In the genomic region with DNA sequence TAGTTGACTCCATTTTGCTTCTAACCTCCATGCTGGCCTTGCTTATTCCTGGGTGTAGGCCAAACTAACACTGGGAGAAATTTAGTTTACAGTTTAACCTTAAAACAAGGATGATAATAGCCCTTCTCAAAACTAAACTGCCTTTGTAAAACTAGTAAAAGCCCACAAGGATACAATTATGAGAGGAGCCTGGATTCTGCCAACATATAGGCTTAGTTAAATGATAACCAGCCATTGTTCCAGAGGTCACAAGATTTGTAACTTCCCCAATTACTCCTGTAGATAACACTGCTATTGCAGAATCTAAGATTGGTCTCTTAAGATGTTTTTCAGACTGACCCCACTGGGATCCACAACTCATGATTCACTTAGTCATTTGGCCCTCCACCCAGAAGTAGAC, we compare ENCODE assay signal across 28 cellular contexts.
"Had no signal": no experiment of that assay in that cellular context is flagged by ENCODE, and none has a peak within 500 bp of the region (broad histone marks: within the 10 kb centered on the region; RNA-seq: fewer than 3 reads in every experiment).

No MANE protein-coding gene starts in this region.

- DNase-seq: hypothalamus; immature natural killer cell; kidney; left ventricle myocardium inferior; mesendoderm; naive thymus-derived CD8-positive, alpha-beta T cell; nucleus accumbens; pancreas; posterior cingulate gyrus; retina; right cardiac atrium; spleen; stimulated activated CD4-positive, alpha-beta T cell treated with anti-CD3 and anti-CD28 coated beads, Interleukin-4, amount 100 ng/mL, for 24 hours; stimulated activated naive CD4-positive, alpha-beta T cell; tibial artery; uterus had no signal

- H3K4me3 ChIP-seq: left ventricle myocardium inferior, lung, pancreas, prostate gland, skin epidermis, spleen, suprapubic skin, thoracic aorta, tibial artery, uterus had no signal

- H3K4me1 Mint-ChIP-seq: immature natural killer cell; naive thymus-derived CD8-positive, alpha-beta T cell; nephron; neural crest cell; stimulated activated effector memory CD8-positive, alpha-beta T cell treated with anti-CD3 and anti-CD28 coated beads, Interleukin-12 subunit alpha, Interleukin-12 subunit beta, amount 100 ng/mL, for 72 hours had no signal

- ATAC-seq: naive thymus-derived CD8-positive, alpha-beta T cell; pancreas; right cardiac atrium; sciatic nerve; stimulated activated effector memory CD8-positive, alpha-beta T cell treated with anti-CD3 and anti-CD28 coated beads, Interleukin-12 subunit alpha, Interleukin-12 subunit beta, amount 100 ng/mL, for 72 hours had no signal

- H3K27me3 Mint-ChIP-seq: naive thymus-derived CD8-positive, alpha-beta T cell; stimulated activated naive CD8-positive, alpha-beta T cell treated with anti-CD3 and anti-CD28 coated beads, Interleukin-15, Interleukin-2, amounts not matched to agents 100 ng/mL and 50 ng/mL, for 24 hours; type B pancreatic cell had no signal

- H3K36me3 Mint-ChIP-seq: immature natural killer cell; mesothelial cell of epicardium; naive thymus-derived CD8-positive, alpha-beta T cell; stimulated activated effector memory CD8-positive, alpha-beta T cell treated with anti-CD3 and anti-CD28 coated beads, Interleukin-12 subunit alpha, Interleukin-12 subunit beta, amount 100 ng/mL, for 72 hours; type B pancreatic cell had no signal

- H3K27ac ChIP-seq: left ventricle myocardium inferior, pancreas, prostate gland, skin epidermis, suprapubic skin, thoracic aorta, tibial artery, uterus had no signal

- H3K4me1 ChIP-seq: left ventricle myocardium inferior, pancreas, prostate gland, spleen, suprapubic skin, tibial artery, uterus had no signal

- H3K36me3 ChIP-seq: left ventricle myocardium inferior, pancreas, prostate gland, spleen, suprapubic skin, thoracic aorta, tibial artery, uterus had no signal

- H3K9me3 Mint-ChIP-seq: type B pancreatic cell had no signal

- H3K27ac Mint-ChIP-seq: immature natural killer cell; mesothelial cell of epicardium; naive thymus-derived CD8-positive, alpha-beta T cell; nephron; stimulated activated effector memory CD8-positive, alpha-beta T cell treated with anti-CD3 and anti-CD28 coated beads, Interleukin-12 subunit alpha, Interleukin-12 subunit beta, amount 100 ng/mL, for 72 hours; stimulated activated naive CD8-positive, alpha-beta T cell treated with anti-CD3 and anti-CD28 coated beads, Interleukin-15, Interleukin-2, amounts not matched to agents 100 ng/mL and 50 ng/mL, for 24 hours; type B pancreatic cell had no signal

- H3K27me3 ChIP-seq: spleen, suprapubic skin, tibial artery, uterus had no signal

- H3K9me3 ChIP-seq: pancreas, prostate gland, suprapubic skin, thoracic aorta, tibial artery, uterus had no signal

- H3K4me3 Mint-ChIP-seq: immature natural killer cell; mesothelial cell of epicardium; naive thymus-derived CD8-positive, alpha-beta T cell; nephron; neural crest cell; stimulated activated effector memory CD8-positive, alpha-beta T cell treated with anti-CD3 and anti-CD28 coated beads, Interleukin-12 subunit alpha, Interleukin-12 subunit beta, amount 100 ng/mL, for 72 hours; stimulated activated naive CD8-positive, alpha-beta T cell treated with anti-CD3 and anti-CD28 coated beads, Interleukin-15, Interleukin-2, amounts not matched to agents 100 ng/mL and 50 ng/mL, for 24 hours; type B pancreatic cell had no signal
